16 cellular contexts compared by ENCODE assay signal in the genomic region with DNA sequence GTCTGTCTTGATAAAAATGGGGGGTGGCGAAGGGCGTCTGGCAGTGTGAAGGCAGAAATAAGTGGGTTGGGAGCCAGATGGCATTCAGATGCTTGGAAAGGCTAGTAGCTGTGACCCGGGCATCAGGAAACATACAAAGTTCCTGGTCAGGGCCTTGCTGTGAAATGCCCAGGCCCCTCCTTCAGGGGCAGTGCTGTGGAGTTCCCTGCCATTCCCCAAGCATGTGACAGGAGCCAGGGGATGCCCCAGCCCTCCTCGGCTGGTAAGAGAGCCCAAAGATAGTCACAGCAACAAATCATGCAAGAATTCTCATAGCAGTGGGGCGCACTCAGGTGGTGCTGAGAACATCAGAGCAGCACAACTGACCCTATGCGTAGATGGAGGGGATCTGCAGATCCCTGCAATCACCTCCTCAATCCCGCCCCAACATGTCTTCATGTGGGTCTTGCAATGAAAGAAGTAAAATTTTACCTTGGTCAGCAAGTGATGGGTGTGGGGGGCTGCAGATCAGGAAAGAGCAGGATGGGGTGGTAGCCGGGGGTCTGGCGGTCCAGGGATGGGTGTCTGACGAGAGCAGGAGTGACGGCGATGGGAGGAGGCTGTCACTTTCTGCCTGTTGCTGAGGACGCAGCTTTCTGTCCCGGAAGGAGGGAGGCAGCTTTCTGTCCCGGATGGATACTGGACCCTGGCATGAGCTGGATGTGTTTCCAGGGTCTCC. TPM values are rescaled to one million over a fixed set of nuclear protein-coding genes. Genes with fewer than 3 reads are reported as not detected.
"Had no signal": no experiment of that assay in that cellular context is flagged by ENCODE, and none has a peak within 500 bp of the region (broad histone marks: within the 10 kb centered on the region; RNA-seq: fewer than 3 reads in every experiment).

No MANE protein-coding gene starts in this region.

- H3K27me3 Mint-ChIP-seq: activated CD4-positive, alpha-beta memory T cell treated with anti-CD3 and anti-CD28 coated beads, Interleukin-2, amount 10 ng/mL, durations not matched to agents 7 days and 5 days had no signal

- DNase-seq: activated CD4-positive, alpha-beta memory T cell treated with anti-CD3 and anti-CD28 coated beads, Interleukin-2, amount 10 ng/mL, durations not matched to agents 7 days and 5 days; activated effector memory CD4-positive, alpha-beta T cell treated with Interleukin-2 at 50 U/mL for 16 hours; activated naive CD4-positive, alpha-beta T cell treated with anti-CD3 and anti-CD28 coated beads, Interleukin-2, amount 50 U/mL, for 16 hours; activated T-cell treated with anti-CD3 and anti-CD28 coated beads, Interleukin-2, amount 50 U/mL, for 4 hours; adrenal gland; dorsolateral prefrontal cortex; lower lobe of right lung; stimulated activated CD4-positive, alpha-beta T cell treated with anti-CD3 and anti-CD28 coated beads, Interleukin-2, amount 100 ng/mL, for 48 hours; T-helper 1 cell; T1000 had no signal

- H3K36me3 ChIP-seq: adrenal gland, lower lobe of right lung, neutrophil had no signal

- H3K36me3 Mint-ChIP-seq: stimulated activated memory B cell treated with anti-CD40 and anti-IgM and Interleukin-4, amounts not matched to agents 10 μg/mL and 1 μg/mL and 100 μg/mL, for 72 hours had no signal

- H3K4me1 Mint-ChIP-seq: activated CD4-positive, alpha-beta memory T cell treated with anti-CD3 and anti-CD28 coated beads, Interleukin-2, amount 10 ng/mL, durations not matched to agents 7 days and 5 days; stimulated activated memory B cell treated with anti-CD40 and anti-IgM and Interleukin-4, amounts not matched to agents 10 μg/mL and 1 μg/mL and 100 μg/mL, for 72 hours had no signal

- H3K4me3 Mint-ChIP-seq: activated CD4-positive, alpha-beta memory T cell treated with anti-CD3 and anti-CD28 coated beads, Interleukin-2, amount 10 ng/mL, durations not matched to agents 7 days and 5 days; activated T-cell treated with anti-CD3 and anti-CD28 coated beads, Interleukin-2, amount 50 U/mL, for 4 hours; mesothelial cell of epicardium; stimulated activated memory B cell treated with anti-CD40 and anti-IgM and Interleukin-4, amounts not matched to agents 10 μg/mL and 1 μg/mL and 100 μg/mL, for 72 hours had no signal

- H3K27ac ChIP-seq: adrenal gland, dorsolateral prefrontal cortex, lower lobe of right lung, neutrophil had no signal

- H3K9me3 Mint-ChIP-seq: activated CD4-positive, alpha-beta memory T cell treated with anti-CD3 and anti-CD28 coated beads, Interleukin-2, amount 10 ng/mL, durations not matched to agents 7 days and 5 days had no signal

- H3K27ac Mint-ChIP-seq: activated CD4-positive, alpha-beta memory T cell treated with anti-CD3 and anti-CD28 coated beads, Interleukin-2, amount 10 ng/mL, durations not matched to agents 7 days and 5 days; stimulated activated memory B cell treated with anti-CD40 and anti-IgM and Interleukin-4, amounts not matched to agents 10 μg/mL and 1 μg/mL and 100 μg/mL, for 72 hours had no signal

- FAIRE-seq: urothelium cell line had no signal

- H3K27me3 ChIP-seq: adrenal gland, dorsolateral prefrontal cortex had no signal

- H3K4me3 ChIP-seq: adrenal gland, dorsolateral prefrontal cortex, lower lobe of right lung had no signal

- H3K9me3 ChIP-seq: adrenal gland, lower lobe of right lung, neutrophil had no signal

- ATAC-seq: activated T-cell treated with anti-CD3 and anti-CD28 coated beads, Interleukin-2, amount 50 U/mL, for 4 hours; esophagus mucosa; stimulated activated memory B cell treated with anti-CD40 and anti-IgM and Interleukin-4, amounts not matched to agents 10 μg/mL and 1 μg/mL and 100 μg/mL, for 72 hours had no signal

- H3K4me1 ChIP-seq: adrenal gland, lower lobe of right lung had no signal

RNA-seq across cellular contexts. Expression of a gene that starts 39.5 kb away (rescaled TPM):
- total RNA-seq: cardiac septum had no signal
